1 cellular context compared by ENCODE assay signal in the genomic region with DNA sequence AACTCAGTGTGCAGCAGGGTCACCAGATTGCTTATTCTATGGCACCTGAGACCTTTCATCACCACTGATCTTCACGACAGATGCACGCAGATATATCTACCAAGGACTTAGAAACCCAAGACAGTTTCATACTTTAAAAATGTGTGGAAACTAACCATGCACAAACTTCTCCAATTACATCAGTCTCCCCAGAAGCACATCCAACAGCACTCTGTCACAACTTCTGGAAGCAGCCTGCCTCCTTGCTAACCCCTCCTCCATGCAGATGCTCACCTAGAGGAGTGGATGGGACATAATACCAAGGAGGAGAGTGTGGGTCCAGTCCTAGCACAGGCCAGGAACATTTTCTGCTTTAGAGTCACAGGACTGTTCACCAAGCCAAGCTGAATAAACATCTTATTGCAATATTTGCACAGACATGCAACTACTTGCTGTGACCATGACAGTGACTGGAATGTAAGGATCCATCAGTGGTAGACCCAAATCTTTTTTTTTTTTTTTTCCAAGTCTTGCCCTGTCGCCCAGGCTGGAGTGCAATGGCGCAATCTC.
TF ChIP-seq lines count a peak whose summit lies in the region.

No MANE protein-coding gene starts in this region.

TF ChIP-seq in K562, 482 proteins besides CTCF, POLR2A, EP300 and RAD21:
- no peak for TF ChIP-seq C11orf30 (IDR thresholded peaks at IDR 0.05; ENCODE audit: low read depth)
- TF ChIP-seq, protein P1, sequence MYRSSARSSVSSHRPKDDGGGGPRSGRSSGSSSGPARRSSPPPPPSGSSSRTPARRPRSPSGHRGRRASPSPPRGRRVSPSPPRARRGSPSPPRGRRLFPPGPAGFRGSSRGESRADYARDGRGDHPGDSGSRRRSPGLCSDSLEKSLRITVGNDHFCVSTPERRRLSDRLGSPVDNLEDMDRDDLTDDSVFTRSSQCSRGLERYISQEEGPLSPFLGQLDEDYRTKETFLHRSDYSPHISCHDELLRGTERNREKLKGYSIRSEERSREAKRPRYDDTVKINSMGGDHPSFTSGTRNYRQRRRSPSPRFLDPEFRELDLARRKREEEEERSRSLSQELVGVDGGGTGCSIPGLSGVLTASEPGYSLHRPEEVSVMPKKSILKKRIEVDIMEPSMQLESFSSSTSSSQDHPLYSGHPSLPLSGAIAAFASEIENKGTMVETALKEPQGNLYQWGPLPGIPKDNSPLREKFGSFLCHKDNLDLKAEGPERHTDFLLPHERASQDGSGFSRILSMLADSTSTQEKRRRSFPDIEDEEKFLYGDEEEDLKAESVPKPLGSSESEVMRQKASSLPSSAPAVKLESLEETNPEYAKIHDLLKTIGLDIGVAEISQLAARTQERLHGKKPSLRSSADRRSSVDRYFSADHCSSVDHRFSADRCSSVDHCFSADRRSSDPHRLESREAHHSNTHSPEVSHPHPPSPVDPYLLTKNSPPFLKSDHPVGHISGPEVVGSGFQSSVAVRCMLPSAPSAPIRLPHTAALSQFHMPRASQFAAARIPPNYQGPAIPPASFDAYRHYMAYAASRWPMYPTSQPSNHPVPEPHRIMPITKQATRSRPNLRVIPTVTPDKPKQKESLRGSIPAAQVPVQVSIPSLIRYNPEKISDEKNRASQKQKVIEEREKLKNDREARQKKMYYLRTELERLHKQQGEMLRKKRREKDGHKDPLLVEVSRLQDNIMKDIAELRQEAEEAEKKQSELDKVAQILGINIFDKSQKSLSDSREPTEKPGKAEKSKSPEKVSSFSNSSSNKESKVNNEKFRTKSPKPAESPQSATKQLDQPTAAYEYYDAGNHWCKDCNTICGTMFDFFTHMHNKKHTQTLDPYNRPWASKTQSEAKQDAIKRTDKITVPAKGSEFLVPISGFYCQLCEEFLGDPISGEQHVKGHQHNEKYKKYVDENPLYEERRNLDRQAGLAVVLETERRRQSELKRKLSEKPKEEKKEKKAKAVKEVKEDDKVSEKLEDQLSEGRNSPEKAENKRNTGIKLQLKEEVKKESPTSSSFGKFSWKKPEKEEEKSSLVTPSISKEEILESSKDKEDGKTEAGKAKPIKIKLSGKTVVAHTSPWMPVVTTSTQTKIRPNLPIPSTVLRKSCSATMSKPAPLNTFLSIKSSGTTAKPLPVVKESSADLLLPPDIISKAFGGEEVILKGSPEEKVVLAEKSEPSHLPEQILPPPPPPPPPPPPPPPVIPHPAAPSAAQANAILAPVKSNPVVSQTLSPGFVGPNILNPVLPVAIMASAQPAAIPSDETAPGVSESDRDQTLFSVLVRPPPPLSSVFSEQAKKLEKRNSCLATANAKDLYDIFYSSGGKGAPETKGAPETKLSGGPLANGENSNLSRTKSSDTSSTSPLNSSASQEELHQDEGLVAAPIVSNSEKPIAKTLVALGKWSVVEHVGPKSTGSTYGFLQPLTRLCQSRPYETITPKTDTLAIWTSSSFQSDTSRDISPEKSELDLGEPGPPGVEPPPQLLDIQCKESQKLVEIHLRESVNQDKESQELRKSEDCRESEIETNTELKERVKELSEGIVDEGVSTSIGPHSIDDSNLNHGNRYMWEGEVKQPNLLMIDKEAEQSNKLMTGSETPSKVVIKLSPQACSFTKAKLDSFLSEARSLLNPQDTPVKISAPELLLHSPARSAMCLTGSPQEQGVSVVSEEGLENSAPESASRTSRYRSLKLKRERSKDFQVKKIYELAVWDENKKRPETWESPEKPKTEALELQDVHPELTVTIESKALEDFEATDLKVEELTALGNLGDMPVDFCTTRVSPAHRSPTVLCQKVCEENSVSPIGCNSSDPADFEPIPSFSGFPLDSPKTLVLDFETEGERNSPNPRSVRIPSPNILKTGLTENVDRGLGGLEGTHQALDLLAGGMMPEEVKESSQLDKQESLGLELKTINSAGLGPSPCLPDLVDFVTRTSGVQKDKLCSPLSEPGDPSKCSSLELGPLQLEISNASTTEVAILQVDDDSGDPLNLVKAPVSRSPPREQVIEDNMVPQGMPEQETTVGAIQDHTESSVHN (IDR thresholded peaks at IDR 0.05; ENCODE audit: borderline replicate concordance in 1 of 2, low read depth in 1 of 2) = no peak
- TF ChIP-seq CREB1 (IDR thresholded peaks at IDR 0.05) = no peak
- no peak for TF ChIP-seq CREB1 (CRISPR knock-in tag; IDR thresholded peaks at IDR 0.05)
- TF ChIP-seq TFAM (CRISPR knock-in tag; conservative IDR thresholded peaks at IDR 0.05) = no peak
- TF ChIP-seq PRMT5 (CRISPR knock-in tag; IDR thresholded peaks at IDR 0.05) = no peak
- TF ChIP-seq OTX1 (CRISPR knock-in tag; IDR thresholded peaks at IDR 0.05) = no peak
- TF ChIP-seq, protein P2, sequence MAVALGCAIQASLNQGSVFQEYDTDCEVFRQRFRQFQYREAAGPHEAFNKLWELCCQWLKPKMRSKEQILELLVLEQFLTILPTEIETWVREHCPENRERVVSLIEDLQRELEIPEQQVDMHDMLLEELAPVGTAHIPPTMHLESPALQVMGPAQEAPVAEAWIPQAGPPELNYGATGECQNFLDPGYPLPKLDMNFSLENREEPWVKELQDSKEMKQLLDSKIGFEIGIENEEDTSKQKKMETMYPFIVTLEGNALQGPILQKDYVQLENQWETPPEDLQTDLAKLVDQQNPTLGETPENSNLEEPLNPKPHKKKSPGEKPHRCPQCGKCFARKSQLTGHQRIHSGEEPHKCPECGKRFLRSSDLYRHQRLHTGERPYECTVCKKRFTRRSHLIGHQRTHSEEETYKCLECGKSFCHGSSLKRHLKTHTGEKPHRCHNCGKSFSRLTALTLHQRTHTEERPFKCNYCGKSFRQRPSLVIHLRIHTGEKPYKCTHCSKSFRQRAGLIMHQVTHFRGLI (CRISPR knock-in tag; IDR thresholded peaks at IDR 0.05) = no peak
- no peak for TF ChIP-seq CBX5 (IDR thresholded peaks at IDR 0.05; ENCODE audit: borderline replicate concordance, low read depth)
- TF ChIP-seq ZNF3 (CRISPR knock-in tag; IDR thresholded peaks at IDR 0.05) = no peak
- TF ChIP-seq ZNF253 (CRISPR knock-in tag; conservative IDR thresholded peaks at IDR 0.05) = no peak
- no peak for TF ChIP-seq PRPF4 (IDR thresholded peaks at IDR 0.05; ENCODE audit: insufficient read depth, low read depth, low read length, poor library complexity, severe bottlenecking)
- TF ChIP-seq KAT8 (IDR thresholded peaks at IDR 0.05; ENCODE audit: low read depth) = no peak
- no peak for TF ChIP-seq MYNN (IDR thresholded peaks at IDR 0.05)
- TF ChIP-seq MYNN (CRISPR knock-in tag; IDR thresholded peaks at IDR 0.05) = no peak
- TF ChIP-seq ATF7 (IDR thresholded peaks at IDR 0.05) = no peak
- no peak for TF ChIP-seq HMG20A (CRISPR knock-in tag; conservative IDR thresholded peaks at IDR 0.05)
